9 cellular contexts compared by ENCODE assay signal in genomic region chr6:166032366-166033171, GRCh38.
A peak's percentile ranks its signal among the peaks of the same experiment; 100 is the strongest.
DNase-seq lines count a peak whose midpoint lies in the region; ATAC-seq lines count a peak whose summit lies in the region.
"Had no signal": no experiment of that assay in that cellular context is flagged by ENCODE, and none has a peak within 500 bp of the region (broad histone marks: within the 10 kb centered on the region; RNA-seq: fewer than 3 reads in every experiment).

No MANE protein-coding gene starts in this region.

- in situ Hi-C loops in GM23248 (cut with MboI) = no loop called here

- no peaks in the 10 kb centered on the region for H3K36me3 ChIP-seq in GM23248 (ENCODE audit: low read depth)
- no peaks in the 10 kb centered on the region for H3K36me3 ChIP-seq in adipocyte (ENCODE audit: control insufficient read depth, insufficient read depth, low read length, severe bottlenecking)

- H3K79me2 ChIP-seq in GM23248 (ENCODE audit: insufficient read depth) = no peaks in the 10 kb centered on the region

- H3K27me3 ChIP-seq in GM23248 (replicated peaks; ENCODE audit: insufficient read depth) (no peaks in the 10 kb centered on the region), adipocyte (replicated peaks; ENCODE audit: control insufficient read depth, insufficient read depth, low read length) (no peaks in the 10 kb centered on the region)

- H3K27ac ChIP-seq in GM23248 = peak overlapping the region; percentile 70

- H3K9ac ChIP-seq in GM23248 (peak overlapping the region; percentile 50), adipocyte (ENCODE audit: low read length) (peak overlapping the region; percentile 21)

- H3K4me2 ChIP-seq in GM23248 (ENCODE audit: unreplicated experiment) = peak overlapping the region; percentile 55

- H3F3A ChIP-seq in GM23248 (ENCODE audit: insufficient read depth) = peaks cover 23% of the 10 kb centered on the region; the same call in 1 of the 2 replicates

- H3K4me3 ChIP-seq in GM23248 (peak overlapping the region; percentile 16; the same call in 1 of the 2 replicates), adipocyte (ENCODE audit: low read length) (peak overlapping the region; percentile 44)

- peak; percentile 71 for DNase-seq in AG08395 (ENCODE audit: low spot score)
- DNase-seq in GM23248 = peak; percentile 90
- DNase-seq in adipocyte (ENCODE audit: low read depth) = no peak
- no peak for DNase-seq in left lobe of liver (ENCODE audit: low spot score)
- no peak for DNase-seq in NCI-H82 treated with DMSO at 0.1 percent for 48 hours (lab: John Stamatoyannopoulos, UW; ENCODE audit: unreplicated experiment)
- DNase-seq in NCI-H1436 treated with DMSO at 0.1 percent for 48 hours (lab: John Stamatoyannopoulos, UW) = no peak
- DNase-seq: amygdala had no signal

- no peaks in the 10 kb centered on the region for H3K9me2 ChIP-seq in GM23248 (ENCODE audit: insufficient read depth)

- H3K9me3 ChIP-seq in GM23248 (ENCODE audit: low read depth) (no peaks in the 10 kb centered on the region), adipocyte (ENCODE audit: control insufficient read depth, low read length) (peaks cover 3% of the 10 kb centered on the region)

- ATAC-seq in left lobe of liver (peak; percentile 73), HG02678 (IDR thresholded peaks at IDR 0.05; ENCODE audit: unreplicated experiment) (no peak), GM21526 (IDR thresholded peaks at IDR 0.05; ENCODE audit: low FRiP score, unreplicated experiment) (no peak)

- 44% methylated on average over 9 of the region's 9 CpGs for WGBS in GM23248 (ENCODE audit: low coverage in 1 of 2, low lambda C conversion rate in 2 of 2, missing lambda C conversion rate in 2 of 2), 2 experiments

- H3K4me1 ChIP-seq in GM23248 (ENCODE audit: insufficient read depth) (peaks cover 31% of the 10 kb centered on the region), adipocyte (ENCODE audit: control insufficient read depth, insufficient read depth, low read length) (peaks cover 15% of the 10 kb centered on the region)

- peak overlapping the region; percentile 73 for H2AFZ ChIP-seq in GM23248

- no peaks in the 10 kb centered on the region for H4K20me1 ChIP-seq in GM23248 (ENCODE audit: insufficient read depth)

Comparison
In these comparisons a context has a peak if more than half of its experiments do, and no peak if none do; other contexts are left out.
1. DNase-seq: peak in AG08395 (single experiment) and GM23248 (single experiment); none in adipocyte (single experiment), left lobe of liver (single experiment), NCI-H82 treated with DMSO at 0.1 percent for 48 hours (single experiment) and NCI-H1436 treated with DMSO at 0.1 percent for 48 hours (single experiment).